In genomic region chr2:99488999-99489757, GRCh38 we compare ENCODE assay signal across 1 cellular context.
A peak's percentile ranks its signal among the peaks of the same experiment; 100 is the strongest.
TF ChIP-seq lines count a peak whose summit lies in the region.

No MANE protein-coding gene starts in this region.

TF ChIP-seq in K562, 482 proteins besides CTCF, POLR2A, EP300 and RAD21 (continued from another document and continues in another):
- TF ChIP-seq AFF4 (CRISPR knock-in tag; IDR thresholded peaks at IDR 0.05), result 0 out of 2 replicates have a peak, but pooled peaks have one; percentile 1
- TF ChIP-seq ZFX (CRISPR knock-in tag; IDR thresholded peaks at IDR 0.05), result peak; percentile 56; the same call in 1 of the 2 replicates
- TF ChIP-seq, protein P1, sequence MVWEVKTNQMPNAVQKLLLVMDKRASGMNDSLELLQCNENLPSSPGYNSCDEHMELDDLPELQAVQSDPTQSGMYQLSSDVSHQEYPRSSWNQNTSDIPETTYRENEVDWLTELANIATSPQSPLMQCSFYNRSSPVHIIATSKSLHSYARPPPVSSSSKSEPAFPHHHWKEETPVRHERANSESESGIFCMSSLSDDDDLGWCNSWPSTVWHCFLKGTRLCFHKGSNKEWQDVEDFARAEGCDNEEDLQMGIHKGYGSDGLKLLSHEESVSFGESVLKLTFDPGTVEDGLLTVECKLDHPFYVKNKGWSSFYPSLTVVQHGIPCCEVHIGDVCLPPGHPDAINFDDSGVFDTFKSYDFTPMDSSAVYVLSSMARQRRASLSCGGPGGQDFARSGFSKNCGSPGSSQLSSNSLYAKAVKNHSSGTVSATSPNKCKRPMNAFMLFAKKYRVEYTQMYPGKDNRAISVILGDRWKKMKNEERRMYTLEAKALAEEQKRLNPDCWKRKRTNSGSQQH (CRISPR knock-in tag; IDR thresholded peaks at IDR 0.05), result peak; percentile 28; the same call in 1 of the 2 replicates
- no peak for TF ChIP-seq CBX8 (IDR thresholded peaks at IDR 0.05; ENCODE audit: borderline replicate concordance, extremely low read depth, low read depth, low read length, poor library complexity, severe bottlenecking)
- TF ChIP-seq PHF8 (IDR thresholded peaks at IDR 0.05; ENCODE audit: borderline replicate concordance, low read length), result peak; percentile 45; the same call in 1 of the 2 replicates
- peak in 1 of 2 experiments; percentile 46; a peak in 1 of 4 replicates for TF ChIP-seq HDAC1 (IDR thresholded peaks at IDR 0.05)
- TF ChIP-seq SMAD4 (CRISPR knock-in tag; conservative IDR thresholded peaks at IDR 0.05), result peak; percentile 84
- no peak for TF ChIP-seq KLF6 (CRISPR knock-in tag; IDR thresholded peaks at IDR 0.05; ENCODE audit: borderline replicate concordance)
- peak; percentile 29; the same call in 1 of the 2 replicates for TF ChIP-seq RB1 (IDR thresholded peaks at IDR 0.05; ENCODE audit: low read depth)
- TF ChIP-seq, protein P2, sequence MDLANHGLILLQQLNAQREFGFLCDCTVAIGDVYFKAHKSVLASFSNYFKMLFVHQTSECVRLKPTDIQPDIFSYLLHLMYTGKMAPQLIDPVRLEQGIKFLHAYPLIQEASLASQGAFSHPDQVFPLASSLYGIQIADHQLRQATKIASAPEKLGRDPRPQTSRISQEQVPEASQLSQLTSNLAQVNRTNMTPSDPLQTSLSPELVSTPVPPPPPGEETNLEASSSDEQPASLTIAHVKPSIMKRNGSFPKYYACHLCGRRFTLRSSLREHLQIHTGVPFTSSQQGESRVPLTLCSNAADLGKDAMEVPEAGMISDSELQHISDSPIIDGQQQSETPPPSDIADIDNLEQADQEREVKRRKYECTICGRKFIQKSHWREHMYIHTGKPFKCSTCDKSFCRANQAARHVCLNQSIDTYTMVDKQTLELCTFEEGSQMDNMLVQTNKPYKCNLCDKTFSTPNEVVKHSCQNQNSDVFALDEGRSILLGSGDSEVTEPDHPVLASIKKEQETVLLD (IDR thresholded peaks at IDR 0.05), result peak; percentile 39; the same call in 1 of the 2 replicates
- TF ChIP-seq ZNF24 (IDR thresholded peaks at IDR 0.05), result no peak
- peak; percentile 71 for TF ChIP-seq POLR2G (IDR thresholded peaks at IDR 0.05; ENCODE audit: low read depth, low read length)
- TF ChIP-seq RBFOX2 (IDR thresholded peaks at IDR 0.05; ENCODE audit: low read depth, low read length), result peak; percentile 80
- peak; percentile 68; the same call in 1 of the 2 replicates for TF ChIP-seq ETS1 (conservative IDR thresholded peaks at IDR 0.05; ENCODE audit: control insufficient read depth, low read depth, low read length)
- TF ChIP-seq ZNF511 (CRISPR knock-in tag; IDR thresholded peaks at IDR 0.05), result peak; percentile 26; the same call in 1 of the 2 replicates
- peak; percentile 61 to 68 for TF ChIP-seq NRF1 (conservative IDR thresholded peaks at IDR 0.05 in 1 of 2, IDR thresholded peaks at IDR 0.05 in 1 of 2)
- no peak; the same call in 1 of the 2 replicates for TF ChIP-seq CEBPG (CRISPR knock-in tag; IDR thresholded peaks at IDR 0.05)
- TF ChIP-seq CEBPG (tag; conservative IDR thresholded peaks at IDR 0.05 in 1 of 2, IDR thresholded peaks at IDR 0.05 in 1 of 2), result peak in 1 of 2 experiments; percentile 45; a peak in 1 of 4 replicates
- TF ChIP-seq ARID2 (IDR thresholded peaks at IDR 0.05), result 0 out of 2 replicates have a peak, but pooled peaks have one; percentile 45
- TF ChIP-seq ZNF232 (CRISPR knock-in tag; IDR thresholded peaks at IDR 0.05), result 0 out of 2 replicates have a peak, but pooled peaks have one; percentile 63
- TF ChIP-seq, protein P3, sequence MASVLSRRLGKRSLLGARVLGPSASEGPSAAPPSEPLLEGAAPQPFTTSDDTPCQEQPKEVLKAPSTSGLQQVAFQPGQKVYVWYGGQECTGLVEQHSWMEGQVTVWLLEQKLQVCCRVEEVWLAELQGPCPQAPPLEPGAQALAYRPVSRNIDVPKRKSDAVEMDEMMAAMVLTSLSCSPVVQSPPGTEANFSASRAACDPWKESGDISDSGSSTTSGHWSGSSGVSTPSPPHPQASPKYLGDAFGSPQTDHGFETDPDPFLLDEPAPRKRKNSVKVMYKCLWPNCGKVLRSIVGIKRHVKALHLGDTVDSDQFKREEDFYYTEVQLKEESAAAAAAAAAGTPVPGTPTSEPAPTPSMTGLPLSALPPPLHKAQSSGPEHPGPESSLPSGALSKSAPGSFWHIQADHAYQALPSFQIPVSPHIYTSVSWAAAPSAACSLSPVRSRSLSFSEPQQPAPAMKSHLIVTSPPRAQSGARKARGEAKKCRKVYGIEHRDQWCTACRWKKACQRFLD (CRISPR knock-in tag; IDR thresholded peaks at IDR 0.05), result no peak
- TF ChIP-seq STAT5A (IDR thresholded peaks at IDR 0.05; ENCODE audit: borderline replicate concordance, low read length), result no peak
- no peak for TF ChIP-seq ZBTB49 (CRISPR knock-in tag; IDR thresholded peaks at IDR 0.05; ENCODE audit: borderline replicate concordance)
- no peak for TF ChIP-seq IRF2 (CRISPR knock-in tag; IDR thresholded peaks at IDR 0.05)
- TF ChIP-seq PML (IDR thresholded peaks at IDR 0.05; ENCODE audit: low read length), result no peak
- peak; percentile 87 for TF ChIP-seq CREM (IDR thresholded peaks at IDR 0.05; ENCODE audit: low read depth)
- no peak for TF ChIP-seq NR2F6 (CRISPR knock-in tag; IDR thresholded peaks at IDR 0.05)
- peak; percentile 23 to 88 (median 79) for TF ChIP-seq YY1 (IDR thresholded peaks at IDR 0.05; ENCODE audit: borderline replicate concordance in 1 of 3, control insufficient read depth in 1 of 3, extremely low read depth in 1 of 3, insufficient read depth in 3 of 3, insufficient read length in 1 of 3, insufficient replicate concordance in 2 of 3, low read depth in 1 of 3, low read length in 2 of 3)
- peak; percentile 67 for TF ChIP-seq SAP30 (IDR thresholded peaks at IDR 0.05; ENCODE audit: borderline replicate concordance, insufficient read depth, low read depth, low read length, poor library complexity, severe bottlenecking)
- TF ChIP-seq, protein P4, sequence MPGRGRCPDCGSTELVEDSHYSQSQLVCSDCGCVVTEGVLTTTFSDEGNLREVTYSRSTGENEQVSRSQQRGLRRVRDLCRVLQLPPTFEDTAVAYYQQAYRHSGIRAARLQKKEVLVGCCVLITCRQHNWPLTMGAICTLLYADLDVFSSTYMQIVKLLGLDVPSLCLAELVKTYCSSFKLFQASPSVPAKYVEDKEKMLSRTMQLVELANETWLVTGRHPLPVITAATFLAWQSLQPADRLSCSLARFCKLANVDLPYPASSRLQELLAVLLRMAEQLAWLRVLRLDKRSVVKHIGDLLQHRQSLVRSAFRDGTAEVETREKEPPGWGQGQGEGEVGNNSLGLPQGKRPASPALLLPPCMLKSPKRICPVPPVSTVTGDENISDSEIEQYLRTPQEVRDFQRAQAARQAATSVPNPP (IDR thresholded peaks at IDR 0.05; ENCODE audit: borderline replicate concordance, insufficient read depth, insufficient read length), result no peak
- TF ChIP-seq ZNF717 (CRISPR knock-in tag; IDR thresholded peaks at IDR 0.05), result no peak
- TF ChIP-seq, protein P5, sequence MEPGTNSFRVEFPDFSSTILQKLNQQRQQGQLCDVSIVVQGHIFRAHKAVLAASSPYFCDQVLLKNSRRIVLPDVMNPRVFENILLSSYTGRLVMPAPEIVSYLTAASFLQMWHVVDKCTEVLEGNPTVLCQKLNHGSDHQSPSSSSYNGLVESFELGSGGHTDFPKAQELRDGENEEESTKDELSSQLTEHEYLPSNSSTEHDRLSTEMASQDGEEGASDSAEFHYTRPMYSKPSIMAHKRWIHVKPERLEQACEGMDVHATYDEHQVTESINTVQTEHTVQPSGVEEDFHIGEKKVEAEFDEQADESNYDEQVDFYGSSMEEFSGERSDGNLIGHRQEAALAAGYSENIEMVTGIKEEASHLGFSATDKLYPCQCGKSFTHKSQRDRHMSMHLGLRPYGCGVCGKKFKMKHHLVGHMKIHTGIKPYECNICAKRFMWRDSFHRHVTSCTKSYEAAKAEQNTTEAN (CRISPR knock-in tag; IDR thresholded peaks at IDR 0.05), result peak; percentile 84
- no peak for TF ChIP-seq ZC3H11A (IDR thresholded peaks at IDR 0.05; ENCODE audit: low read depth, low read length)
- peak; percentile 56 for TF ChIP-seq ATF1 (CRISPR knock-in tag; IDR thresholded peaks at IDR 0.05)
- no peak for TF ChIP-seq ATF1 (tag; IDR thresholded peaks at IDR 0.05)
- peak; percentile 85; the same call in 1 of the 2 replicates for TF ChIP-seq CREB1 (IDR thresholded peaks at IDR 0.05)
- TF ChIP-seq CREB1 (CRISPR knock-in tag; IDR thresholded peaks at IDR 0.05), result peak; percentile 67; the same call in 1 of the 2 replicates
- TF ChIP-seq, protein P6, sequence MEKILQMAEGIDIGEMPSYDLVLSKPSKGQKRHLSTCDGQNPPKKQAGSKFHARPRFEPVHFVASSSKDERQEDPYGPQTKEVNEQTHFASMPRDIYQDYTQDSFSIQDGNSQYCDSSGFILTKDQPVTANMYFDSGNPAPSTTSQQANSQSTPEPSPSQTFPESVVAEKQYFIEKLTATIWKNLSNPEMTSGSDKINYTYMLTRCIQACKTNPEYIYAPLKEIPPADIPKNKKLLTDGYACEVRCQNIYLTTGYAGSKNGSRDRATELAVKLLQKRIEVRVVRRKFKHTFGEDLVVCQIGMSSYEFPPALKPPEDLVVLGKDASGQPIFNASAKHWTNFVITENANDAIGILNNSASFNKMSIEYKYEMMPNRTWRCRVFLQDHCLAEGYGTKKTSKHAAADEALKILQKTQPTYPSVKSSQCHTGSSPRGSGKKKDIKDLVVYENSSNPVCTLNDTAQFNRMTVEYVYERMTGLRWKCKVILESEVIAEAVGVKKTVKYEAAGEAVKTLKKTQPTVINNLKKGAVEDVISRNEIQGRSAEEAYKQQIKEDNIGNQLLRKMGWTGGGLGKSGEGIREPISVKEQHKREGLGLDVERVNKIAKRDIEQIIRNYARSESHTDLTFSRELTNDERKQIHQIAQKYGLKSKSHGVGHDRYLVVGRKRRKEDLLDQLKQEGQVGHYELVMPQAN (IDR thresholded peaks at IDR 0.05; ENCODE audit: borderline replicate concordance), result peak; percentile 49; the same call in 1 of the 2 replicates
- peak; percentile 32 to 54; a peak in 2 of 4 replicates for TF ChIP-seq NONO (IDR thresholded peaks at IDR 0.05; ENCODE audit: low read depth in 2 of 2, low read length in 1 of 2)
- peak; percentile 51 for TF ChIP-seq CHD1 (IDR thresholded peaks at IDR 0.05; ENCODE audit: low read length)
